Comparison of ENCODE assay signal across 32 cellular contexts in genomic region chr3:96488708-96489107, GRCh38.
"Had no signal": no experiment of that assay in that cellular context is flagged by ENCODE, and none has a peak within 500 bp of the region (broad histone marks: within the 10 kb centered on the region; RNA-seq: fewer than 3 reads in every experiment).

No MANE protein-coding gene starts in this region.

- ATAC-seq: activated CD4-positive, alpha-beta T cell treated with anti-CD3 and anti-CD28 coated beads for 36 hours; activated CD4-positive, CD25-positive, alpha-beta regulatory T cell treated with anti-CD3 and anti-CD28 coated beads, Interleukin-2, amount 50 U/mL, for 24 hours; activated CD8-positive, alpha-beta memory T cell treated with anti-CD3 and anti-CD28 coated beads, Interleukin-2, amount 10 ng/mL, durations not matched to agents 7 days and 5 days; activated CD8-positive, alpha-beta T cell treated with anti-CD3 and anti-CD28 coated beads, Interleukin-2, amount 10 ng/mL, durations not matched to agents 7 days and 5 days; activated naive CD8-positive, alpha-beta T cell treated with anti-CD3 and anti-CD28 coated beads, Interleukin-2, amount 50 U/mL, for 24 hours; WTC11 had no signal

- H3K36me3 ChIP-seq: ascending aorta, cardiac muscle cell, WERI-Rb-1 had no signal

- H3K4me1 ChIP-seq: ascending aorta had no signal

- FAIRE-seq: bronchial epithelial cell, TTC549 had no signal

- DNase-seq: activated CD4-positive, alpha-beta memory T cell treated with anti-CD3 and anti-CD28 coated beads, Interleukin-2, amount 10 ng/mL, durations not matched to agents 7 days and 5 days; activated CD4-positive, alpha-beta T cell treated with anti-CD3 and anti-CD28 coated beads for 1 hour; activated CD4-positive, alpha-beta T cell treated with anti-CD3 and anti-CD28 coated beads for 36 hours; activated CD4-positive, alpha-beta T cell treated with anti-CD3 and anti-CD28 coated beads for 48 hours; activated CD4-positive, alpha-beta T cell treated with anti-CD3 and anti-CD28 coated beads, Interleukin-2, amount 10 ng/mL, durations not matched to agents 7 days and 5 days; activated CD4-positive, alpha-beta T cell treated with anti-CD3 and anti-CD28 coated beads, Interleukin-2, amount 50 U/mL, for 48 hours; activated CD4-positive, CD25-positive, alpha-beta regulatory T cell; activated CD8-positive, alpha-beta memory T cell treated with anti-CD3 and anti-CD28 coated beads for 24 hours; activated CD8-positive, alpha-beta memory T cell treated with anti-CD3 and anti-CD28 coated beads, Interleukin-2, amount 10 ng/mL, durations not matched to agents 7 days and 5 days; activated CD8-positive, alpha-beta memory T cell treated with anti-CD3 and anti-CD28 coated beads, Interleukin-2, amount 50 U/mL, for 48 hours; activated CD8-positive, alpha-beta T cell treated with anti-CD3 and anti-CD28 coated beads, Interleukin-2, amount 10 ng/mL, durations not matched to agents 7 days and 5 days; activated effector memory CD4-positive, alpha-beta T cell treated with Interleukin-2 at 50 U/mL for 16 hours; activated gamma-delta T cell; activated naive CD4-positive, alpha-beta T cell treated with anti-CD3 and anti-CD28 coated beads, Interleukin-2, amount 10 ng/mL, durations not matched to agents 7 days and 5 days; activated naive CD4-positive, alpha-beta T cell treated with Interleukin-2 at 50 U/mL for 16 hours; activated naive CD8-positive, alpha-beta T cell treated with anti-CD3 and anti-CD28 coated beads, Interleukin-2, amount 10 ng/mL, durations not matched to agents 7 days and 5 days; activated naive CD8-positive, alpha-beta T cell treated with anti-CD3 and anti-CD28 coated beads, Interleukin-2, amount 50 U/mL, for 24 hours; activated T-cell treated with anti-CD3 and anti-CD28 coated beads, Interleukin-2, amount 50 U/mL, for 24 hours; activated T-cell treated with anti-CD3 and anti-CD28 coated beads, Interleukin-2, amount 50 U/mL, for 48 hours; amygdala; anterior cingulate cortex; caudate nucleus; cerebellar nuclear complex; T-helper 2 cell; T-helper 9 cell; WERI-Rb-1 had no signal

- H3K27ac ChIP-seq: ascending aorta, cardiac muscle cell, WERI-Rb-1 had no signal

- H3K27me3 ChIP-seq: ascending aorta, cardiac muscle cell had no signal

- H3K4me3 ChIP-seq: ascending aorta, cardiac muscle cell had no signal
